22 cellular contexts compared by ENCODE assay signal in genomic region chr20:32779500-32780215, GRCh38. TPM values are rescaled to one million over a fixed set of nuclear protein-coding genes. Genes with fewer than 3 reads are reported as not detected.
DNase-seq lines count a peak whose midpoint lies in the region; ATAC-seq and TF ChIP-seq lines count a peak whose summit lies in the region.
"Had no signal": no experiment of that assay in that cellular context is flagged by ENCODE, and none has a peak within 500 bp of the region (broad histone marks: within the 10 kb centered on the region; RNA-seq: fewer than 3 reads in every experiment).

No MANE protein-coding gene starts in this region.

- no peaks in the 10 kb centered on the region for H3K36me3 ChIP-seq in BE2C
- H3K36me3 ChIP-seq in HUES6 (ENCODE audit: control insufficient read depth, insufficient read depth, low read length): peaks cover 94% of the 10 kb centered on the region
- H3K36me3 ChIP-seq in WERI-Rb-1: no peaks in the 10 kb centered on the region; the same call in 1 of the 2 replicates
- H3K36me3 ChIP-seq: neutrophil, right atrium auricular region, vagina had no signal

- TF ChIP-seq CTCF in BE2C (IDR thresholded peaks at IDR 0.05; ENCODE audit: low read depth, low read length): no peak
- 0 out of 2 replicates have a peak, but pooled peaks have one; percentile 6 for TF ChIP-seq CTCF in WERI-Rb-1 (IDR thresholded peaks at IDR 0.05; ENCODE audit: low read depth, low read length)

- H3K4me1 Mint-ChIP-seq in immature natural killer cell: no peaks in the 10 kb centered on the region

- no peaks in the 10 kb centered on the region for H3K9me3 Mint-ChIP-seq in immature natural killer cell
- H3K9me3 Mint-ChIP-seq: activated naive CD8-positive, alpha-beta T cell treated with anti-CD3 and anti-CD28 coated beads, Interleukin-2, amount 10 ng/mL, durations not matched to agents 7 days and 5 days; CD4-positive, alpha-beta T cell; dendritic cell treated with granulocyte-macrophage colony-stimulating factor and Interleukin-4, amounts not matched to agents 40 ng/mL and 50 ng/mL, for 4 days; IgD-negative memory B cell; mesothelial cell of epicardium had no signal

- no peak overlapping the region for H3K4me3 Mint-ChIP-seq in immature natural killer cell
- H3K4me3 Mint-ChIP-seq: activated naive CD8-positive, alpha-beta T cell treated with anti-CD3 and anti-CD28 coated beads, Interleukin-2, amount 10 ng/mL, durations not matched to agents 7 days and 5 days; CD4-positive, alpha-beta T cell; dendritic cell treated with granulocyte-macrophage colony-stimulating factor and Interleukin-4, amounts not matched to agents 40 ng/mL and 50 ng/mL, for 4 days; mesothelial cell of epicardium; T-helper 17 cell had no signal

- H3K4me3 ChIP-seq in BE2C (ENCODE audit: low read depth, low read length) (no peak overlapping the region), HUES6 (ENCODE audit: low read depth, low read length) (no peak overlapping the region), WERI-Rb-1 (ENCODE audit: low read depth, low read length) (no peak overlapping the region)
- H3K4me3 ChIP-seq: esophagus muscularis mucosa, right atrium auricular region, vagina had no signal

- H3K27me3 Mint-ChIP-seq in immature natural killer cell (ENCODE audit: low read depth in 3 of 3): peaks cover 0 to 3% (median 0%) of the 10 kb centered on the region in 3 donors
- H3K27me3 Mint-ChIP-seq: activated naive CD8-positive, alpha-beta T cell treated with anti-CD3 and anti-CD28 coated beads, Interleukin-2, amount 10 ng/mL, durations not matched to agents 7 days and 5 days; CD4-positive, alpha-beta T cell; dendritic cell treated with granulocyte-macrophage colony-stimulating factor and Interleukin-4, amounts not matched to agents 40 ng/mL and 50 ng/mL, for 4 days; IgD-negative memory B cell; T-helper 17 cell had no signal

- no peaks in the 10 kb centered on the region for H3K36me3 Mint-ChIP-seq in immature natural killer cell
- H3K36me3 Mint-ChIP-seq: activated naive CD8-positive, alpha-beta T cell treated with anti-CD3 and anti-CD28 coated beads, Interleukin-2, amount 10 ng/mL, durations not matched to agents 7 days and 5 days; IgD-negative memory B cell; mesothelial cell of epicardium had no signal

- ATAC-seq in GM21360 (IDR thresholded peaks at IDR 0.05; ENCODE audit: unreplicated experiment) (no peak), HG03354 (IDR thresholded peaks at IDR 0.05; ENCODE audit: poor library complexity, severe bottlenecking, unreplicated experiment) (no peak)
- ATAC-seq: activated CD4-positive, CD25-positive, alpha-beta regulatory T cell treated with anti-CD3 and anti-CD28 coated beads, Interleukin-2, amount 50 U/mL, for 24 hours; T-helper 17 cell had no signal

- H3K27ac Mint-ChIP-seq in immature natural killer cell: no peak overlapping the region
- H3K27ac Mint-ChIP-seq: activated naive CD8-positive, alpha-beta T cell treated with anti-CD3 and anti-CD28 coated beads, Interleukin-2, amount 10 ng/mL, durations not matched to agents 7 days and 5 days; CD4-positive, alpha-beta T cell; dendritic cell treated with granulocyte-macrophage colony-stimulating factor and Interleukin-4, amounts not matched to agents 40 ng/mL and 50 ng/mL, for 4 days; mesothelial cell of epicardium had no signal

- H3K27me3 ChIP-seq in BE2C (no peaks in the 10 kb centered on the region), HUES6 (ENCODE audit: control insufficient read depth, insufficient read depth, low read length) (no peaks in the 10 kb centered on the region), WERI-Rb-1 (ENCODE audit: insufficient read depth, low read depth, severe bottlenecking) (no peaks in the 10 kb centered on the region)
- H3K27me3 ChIP-seq: esophagus muscularis mucosa, neutrophil, right atrium auricular region, vagina had no signal

- peaks cover 10% of the 10 kb centered on the region for H3K4me1 ChIP-seq in BE2C
- peaks cover 45% of the 10 kb centered on the region for H3K4me1 ChIP-seq in HUES6 (ENCODE audit: control insufficient read depth, insufficient read depth, low read length)
- H3K4me1 ChIP-seq: right atrium auricular region, vagina had no signal

- H3K9ac ChIP-seq in HUES6 (ENCODE audit: low read length): no peak overlapping the region

- H3K9me3 ChIP-seq in BE2C (no peaks in the 10 kb centered on the region), HUES6 (ENCODE audit: control insufficient read depth, insufficient read depth, low read depth, low read length) (no peaks in the 10 kb centered on the region), WERI-Rb-1 (ENCODE audit: severe bottlenecking) (no peaks in the 10 kb centered on the region)
- H3K9me3 ChIP-seq: esophagus muscularis mucosa, neutrophil, right atrium auricular region, vagina had no signal

- 0 out of 2 replicates have a peak overlapping the region, but pooled peaks have one; percentile 26 for H3K27ac ChIP-seq in HUES6 (ENCODE audit: low read depth, low read length)
- no peak overlapping the region for H3K27ac ChIP-seq in WERI-Rb-1
- H3K27ac ChIP-seq: esophagus muscularis mucosa, neutrophil, right atrium auricular region, vagina had no signal

- DNase-seq in BE2C (peak; percentile 38), WERI-Rb-1 (peak; percentile 48), left kidney (ENCODE audit: low read depth, low spot score) (peak; percentile 84), immature natural killer cell (no peak)
- DNase-seq in stimulated activated CD4-positive, alpha-beta T cell treated with anti-CD3 and anti-CD28 coated beads, Interleukin-12 subunit alpha, Interleukin-12 subunit beta, amount 100 ng/mL, for 4 hours: no peak
- DNase-seq: activated naive CD8-positive, alpha-beta T cell treated with anti-CD3 and anti-CD28 coated beads, Interleukin-2, amount 10 ng/mL, durations not matched to agents 7 days and 5 days; CD4-positive, alpha-beta T cell; DND-41; SHP77; stimulated activated CD4-positive, alpha-beta T cell treated with anti-CD3 and anti-CD28 coated beads, Interleukin-2, amount 100 ng/mL, for 24 hours; T-helper 17 cell had no signal

RNA-seq across cellular contexts. Expression of gene DNMT3B, which starts 17.5 kb away (rescaled TPM):
- 1.5 TPM for polyA plus RNA-seq in BE2C (2012; ENCODE audit: insufficient read depth, insufficient read length, low read depth)
- polyA plus RNA-seq in immature natural killer cell: under 1 TPM; 0.16 to 0.85 (median 0.32) TPM
- polyA plus RNA-seq: IgD-negative memory B cell had no signal

RNA-seq across cellular contexts. Expression of gene COMMD7, which starts 36.4 kb away (rescaled TPM):
- polyA plus RNA-seq in BE2C (2012; ENCODE audit: insufficient read depth, insufficient read length, low read depth): 45.8 TPM
- 100 to 1,000 TPM; 166 to 265 (median 208) TPM for polyA plus RNA-seq in immature natural killer cell

RNA-seq across cellular contexts. Expression of gene MAPRE1, which starts 40.1 kb away (rescaled TPM):
- polyA plus RNA-seq in BE2C (2012; ENCODE audit: insufficient read depth, insufficient read length, low read depth): 139 TPM
- 100 to 1,000 TPM; 137 to 218 (median 150) TPM for polyA plus RNA-seq in immature natural killer cell

Comparison
In these comparisons a context has a peak if more than half of its experiments do, and no peak if none do; other contexts are left out.
1. DNase-seq: peak in BE2C (single experiment), WERI-Rb-1 (single experiment) and left kidney (single experiment); none in immature natural killer cell (0 of 3) and stimulated activated CD4-positive, alpha-beta T cell treated with anti-CD3 and anti-CD28 coated beads, Interleukin-12 subunit alpha, Interleukin-12 subunit beta, amount 100 ng/mL, for 4 hours (single experiment).